Comparison of ENCODE assay signal across 20 cellular contexts in the genomic region with DNA sequence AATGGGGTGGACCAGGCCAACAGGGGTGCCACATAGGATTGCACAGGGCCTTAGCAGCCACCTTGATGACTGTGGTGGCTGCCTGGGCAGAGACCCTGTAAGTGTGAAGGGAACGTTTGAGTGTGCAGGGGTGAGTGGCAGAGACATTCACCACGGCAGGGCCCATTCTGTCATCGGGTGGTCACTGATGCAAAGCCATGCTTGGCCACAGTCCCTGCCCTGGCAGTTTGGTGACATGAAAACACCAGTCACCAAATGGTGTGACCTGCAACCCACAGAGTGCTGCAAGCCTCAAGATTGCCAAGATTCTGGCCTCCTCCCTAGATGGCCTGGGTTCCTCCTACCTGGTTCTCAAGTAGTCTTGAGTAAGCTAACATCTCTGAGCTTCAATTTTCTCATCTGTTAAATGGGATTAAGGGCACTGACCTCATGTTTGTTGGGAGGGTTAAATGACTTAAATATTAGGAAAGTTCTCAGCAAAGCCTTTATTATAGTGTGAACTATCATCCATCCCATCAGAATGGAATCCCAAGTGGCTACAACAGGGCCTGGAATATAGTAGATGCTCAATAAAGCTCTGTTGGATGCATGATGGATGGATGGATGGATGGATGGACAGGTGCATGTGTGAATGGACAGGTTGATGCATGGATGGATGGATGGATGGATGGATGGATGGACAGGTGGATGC. TPM values are rescaled to one million over a fixed set of nuclear protein-coding genes. Genes with fewer than 3 reads are reported as not detected.
A peak's percentile ranks its signal among the peaks of the same experiment; 100 is the strongest.
DNase-seq lines count a peak whose midpoint lies in the region; ATAC-seq, FAIRE-seq and TF ChIP-seq lines count a peak whose summit lies in the region.
"Had no signal": no experiment of that assay in that cellular context is flagged by ENCODE, and none has a peak within 500 bp of the region (broad histone marks: within the 10 kb centered on the region; RNA-seq: fewer than 3 reads in every experiment).

No MANE protein-coding gene starts in this region.

- H3K79me1 ChIP-seq in neuronal stem cell (ENCODE audit: low read depth, low read length), result no peaks in the 10 kb centered on the region

- no peaks in the 10 kb centered on the region for H4K20me1 ChIP-seq in GM12878 (ENCODE audit: control insufficient read depth, insufficient read depth)

- no peak overlapping the region for H2AFZ ChIP-seq in GM12878 (ENCODE audit: control insufficient read depth, low read depth, low read length)
- no peak overlapping the region for H2AFZ ChIP-seq in neuronal stem cell (ENCODE audit: low read length)

- H3K9me3 ChIP-seq in GM12878 (replicated peaks; ENCODE audit: control insufficient read depth, insufficient read depth, low read length) (no peaks in the 10 kb centered on the region), neuronal stem cell (replicated peaks in 1 of 2; ENCODE audit: control insufficient read depth in 2 of 2, insufficient read depth in 1 of 2, low read depth in 1 of 2, low read length in 2 of 2) (peaks cover 0 to 7% of the 10 kb centered on the region in 2 donors)
- H3K9me3 ChIP-seq: A549; BLaER1 treated with 17β-estradiol and CSF1 and Interleukin-3, amounts not matched to agents 10 nM and 100 nM; Caco-2 had no signal

- H4K91ac ChIP-seq in neuronal stem cell (ENCODE audit: low read depth, low read length, poor library complexity), result no peak overlapping the region

- in situ Hi-C loops in GM12878 (cut with MboI), result no loop called here

- H2AK5ac ChIP-seq in neuronal stem cell (ENCODE audit: low read depth, low read length), result no peak overlapping the region

- H2BK12ac ChIP-seq in neuronal stem cell (ENCODE audit: low read length), result no peak overlapping the region

- H3K36me3 ChIP-seq in GM12878 (ENCODE audit: control insufficient read depth in 2 of 2, insufficient read depth in 2 of 2, low read length in 1 of 2), result no peaks in the 10 kb centered on the region
- H3K36me3 ChIP-seq in neuronal stem cell (replicated peaks in 1 of 2; ENCODE audit: control insufficient read depth in 2 of 2, insufficient read depth in 2 of 2, low read length in 2 of 2), result peaks cover 0 to 4% of the 10 kb centered on the region in 2 donors

- no peak for TF ChIP-seq CTCF in GM12878 (IDR thresholded peaks at IDR 0.05 in 2 of 3, conservative IDR thresholded peaks at IDR 0.05 in 1 of 3; ENCODE audit: control insufficient read depth in 2 of 3, extremely low read depth in 1 of 3, insufficient read depth in 1 of 3, low read depth in 3 of 3, low read length in 3 of 3)

- RAD21 ChIA-PET in GM12878 (lab: Charles Lee; ENCODE audit: unreplicated experiment), result no interaction called here

- peak; percentile 12 for DNase-seq in DMS79 treated with DMSO at 0.1 percent for 48 hours (lab: John Stamatoyannopoulos, UW)
- no peak for DNase-seq in DMS79 (lab: John Stamatoyannopoulos, UW)
- DNase-seq in GM12878 (ENCODE audit: low read depth, low spot score), result no peak
- no peak for DNase-seq in neuronal stem cell (ENCODE audit: low spot score)
- DNase-seq in HT-29 (ENCODE audit: low spot score), result no peak
- no peak for DNase-seq in activated CD4-positive, alpha-beta T cell treated with anti-CD3 and anti-CD28 coated beads for 48 hours
- DNase-seq in stimulated activated naive CD8-positive, alpha-beta T cell treated with anti-CD3 and anti-CD28 coated beads, Interleukin-15, Interleukin-2, amounts not matched to agents 100 U/mL and 50 U/mL, for 24 hours, result no peak
- DNase-seq: AML-193; Caco-2; Calu3; CD4-positive, alpha-beta T cell; CD8-positive, alpha-beta T cell; GF-D8 had no signal

- H3K27ac ChIP-seq in GM12878 (ENCODE audit: control insufficient read depth, insufficient read depth), result no peak overlapping the region
- no peak overlapping the region for H3K27ac ChIP-seq in neuronal stem cell (replicated peaks; ENCODE audit: low read length)
- H3K27ac ChIP-seq: 22Rv1; A549; BLaER1 treated with 17β-estradiol and CSF1 and Interleukin-3, amounts not matched to agents 10 nM and 100 nM; C4-2B had no signal

- TF ChIP-seq POLR2A in GM12878 (IDR thresholded peaks at IDR 0.05; ENCODE audit: low read depth, low read length), result no peak

- H3K4me2 ChIP-seq in GM12878 (ENCODE audit: control insufficient read depth, insufficient read depth) (no peak overlapping the region), neuronal stem cell (ENCODE audit: insufficient read depth, low read length, poor library complexity, severe bottlenecking) (no peak overlapping the region)
- H3K4me2 ChIP-seq: A549; BLaER1 treated with 17β-estradiol and CSF1 and Interleukin-3, amounts not matched to agents 10 nM and 100 nM had no signal

- FAIRE-seq in GM12878 (lab: Jason Lieb, UNC), result peak; percentile 49
- FAIRE-seq: A549, D721Med, G401.6, GM18507 had no signal

- H3K4me3 ChIP-seq in GM12878 (no peak overlapping the region), neuronal stem cell (ENCODE audit: low read length in 2 of 2) (peak overlapping the region in 1 of 2 donors; percentile 27)
- H3K4me3 ChIP-seq: A549; BLaER1 treated with 17β-estradiol and CSF1 and Interleukin-3, amounts not matched to agents 10 nM and 100 nM had no signal

- no peak overlapping the region for H3K14ac ChIP-seq in neuronal stem cell (ENCODE audit: low read length)

- TF ChIP-seq RAD21 in GM12878 (IDR thresholded peaks at IDR 0.05; ENCODE audit: insufficient read depth, low read depth, low read length), result no peak

- intact Hi-C loops in GM12878 (cut with micrococcal nuclease; ENCODE audit: unreplicated experiment), result no loop called here

- SMC1A ChIA-PET in GM12878 (lab: Charles Lee; ENCODE audit: uncharacterized antibody, unreplicated experiment), result no interaction called here

- CTCF ChIA-PET in GM12878 (lab: Yijun Ruan, JAX), result no interaction called here

- peak overlapping the region; percentile 39 for H3K23ac ChIP-seq in neuronal stem cell (ENCODE audit: low read depth, low read length, poor library complexity)

- H3K9ac ChIP-seq in GM12878 (ENCODE audit: control insufficient read depth, insufficient read depth, low read length), result no peak overlapping the region
- no peak overlapping the region for H3K9ac ChIP-seq in neuronal stem cell (ENCODE audit: low read depth, low read length, poor library complexity)
- H3K9ac ChIP-seq: BLaER1 treated with 17β-estradiol and CSF1 and Interleukin-3, amounts not matched to agents 10 nM and 100 nM had no signal

- POLR2A ChIA-PET in GM12878 (lab: Charles Lee), result no interaction called here

- H2BK15ac ChIP-seq in neuronal stem cell (ENCODE audit: low read length), result no peak overlapping the region

- ATAC-seq in GM12878, result no peak
- no peak for ATAC-seq in stimulated activated naive CD8-positive, alpha-beta T cell treated with anti-CD3 and anti-CD28 coated beads, Interleukin-15, Interleukin-2, amounts not matched to agents 100 U/mL and 50 U/mL, for 24 hours
- ATAC-seq: A549; CD8-positive, alpha-beta T cell had no signal

- H3K4me1 ChIP-seq in GM12878 (ENCODE audit: control insufficient read depth, insufficient read depth, low read length), result no peaks in the 10 kb centered on the region
- H3K4me1 ChIP-seq in neuronal stem cell (ENCODE audit: control insufficient read depth in 2 of 2, insufficient read depth in 1 of 2, low read depth in 1 of 2, low read length in 2 of 2), result peaks cover 12 to 18% of the 10 kb centered on the region in 2 donors
- H3K4me1 ChIP-seq: A549, Caco-2 had no signal

- H3K18ac ChIP-seq in neuronal stem cell (ENCODE audit: low read length), result no peak overlapping the region

- H2BK5ac ChIP-seq in neuronal stem cell (ENCODE audit: low read length), result no peak overlapping the region

- H3K79me2 ChIP-seq in GM12878 (ENCODE audit: control insufficient read depth, insufficient read depth, low read length), result no peaks in the 10 kb centered on the region

- 18% methylated on average over 3 of the region's 3 CpGs for WGBS in GM12878 (ENCODE audit: insufficient coverage, insufficient replicate concordance, low lambda C conversion rate, missing lambda C conversion rate)
- no CpG with 5 or more reads among the region's 3 CpGs for WGBS in neuronal stem cell (ENCODE audit: extremely low coverage in 2 of 2, insufficient read length in 2 of 2, insufficient replicate concordance in 1 of 2), 2 donors

- no peak overlapping the region for H3K4ac ChIP-seq in neuronal stem cell (ENCODE audit: low read length)

- no peak for TF ChIP-seq EP300 in GM12878 (IDR thresholded peaks at IDR 0.05; ENCODE audit: borderline replicate concordance in 1 of 2, control insufficient read depth in 1 of 2, low read depth in 2 of 2, low read length in 2 of 2)

- H2BK120ac ChIP-seq in neuronal stem cell (ENCODE audit: low read depth, low read length), result no peak overlapping the region

- no TSS peak for BruUV-seq in GM12878 (replicated peaks; lab: Mats Ljungman, UMichigan)

- no peak overlapping the region for H4K8ac ChIP-seq in neuronal stem cell (ENCODE audit: low read depth, low read length)

- H3K27me3 ChIP-seq in GM12878 (replicated peaks in 1 of 2; ENCODE audit: control insufficient read depth in 2 of 2, insufficient read depth in 2 of 2, low read length in 1 of 2) (no peaks in the 10 kb centered on the region), neuronal stem cell (ENCODE audit: control insufficient read depth in 3 of 3, insufficient read depth in 3 of 3, low read depth in 1 of 3, low read length in 3 of 3) (peaks cover 0 to 4% (median 0%) of the 10 kb centered on the region in 3 experiments)
- H3K27me3 ChIP-seq: BLaER1 treated with 17β-estradiol and CSF1 and Interleukin-3, amounts not matched to agents 10 nM and 100 nM had no signal

TF ChIP-seq in GM12878, 131 proteins besides CTCF, POLR2A, EP300 and RAD21 (continues in another document):
- TF ChIP-seq KDM1A (IDR thresholded peaks at IDR 0.05; ENCODE audit: borderline replicate concordance) (no peak), SMAD5 (IDR thresholded peaks at IDR 0.05; ENCODE audit: low read depth) (no peak)

RNA-seq across cellular contexts. Expression of a gene that starts 53.0 kb away (rescaled TPM):
- total RNA-seq in GM12878 (2013; cell fraction: nucleolus; rRNA removed), result 5.7 and 6.1 TPM in 2 replicates
- total RNA-seq in GM12878 (2014; rRNA removed) (13.6 and 15.6 TPM in 2 replicates), GM12878 (2014; rRNA removed; fragmentation: Illumina TruSeq; extraction: Trizol) (9.0 and 11.3 TPM in 2 replicates), GM12878 (2021) (12.3 and 15.7 TPM in 2 replicates)
- 1.4 TPM for polyA plus RNA-seq in GM12878 (2011; ENCODE audit: low read depth)
- polyA plus RNA-seq in GM12878 (2011; rRNA removed) (1.4 and 1.5 TPM in 2 replicates), GM12878 (2014; fragmentation: Illumina TruSeq; extraction: Trizol) (2.7 and 5.7 TPM in 2 replicates), GM12878 (2014; fragmentation: Nextera tagmentation; extraction: Ambion mirVana) (1 to 10 TPM in 1 of 2 experiments, not detected in 1; 1.2 TPM), GM12878 (2014; rRNA removed) (14.1 and 22.7 TPM in 2 replicates), GM12878 (2016; fragmentation: Nextera tagmentation; extraction: Ambion mirVana) (10 to 100 TPM in 1 of 2 experiments, 1 to 10 TPM in 1; 8.6 to 11.3 TPM)
- 2.1 and 2.5 TPM in 2 replicates for polyA plus RNA-seq in GM12878 (2011; cell fraction: cytosol; rRNA removed)
- polyA plus RNA-seq in GM12878 (2011; cell fraction: nucleus; rRNA removed), result 6.0 and 8.8 TPM in 2 replicates
- 4.9 and 6.1 TPM in 2 replicates for polyA plus RNA-seq in GM12878 (2012)
- 0.37 and 2.6 TPM in 2 replicates for polyA minus RNA-seq in GM12878 (2011; rRNA and poly(A)+ RNA removed)
- polyA minus RNA-seq in GM12878 (2011; cell fraction: cytosol; rRNA and poly(A)+ RNA removed), result 3.5 and 6.4 TPM in 2 replicates
- polyA minus RNA-seq in GM12878 (2011; cell fraction: nucleus; rRNA and poly(A)+ RNA removed), result 2.2 and 2.4 TPM in 2 replicates
- 20.5 TPM for polyA plus RNA-seq in neuronal stem cell (2013, experiment 1 of 2)
- 20.6 TPM for polyA plus RNA-seq in neuronal stem cell (2013, experiment 2 of 2)
- total RNA-seq in HT-29 (2014; rRNA removed; shearing (Covaris generic)), result 184 and 226 TPM in 2 replicates

Comparison
In these comparisons a context has a peak if more than half of its experiments do, and no peak if none do; other contexts are left out.
1. RNA of a gene that starts 53.0 kb away (total RNA-seq): 184 to 226 TPM in HT-29; 5.7 to 15.7 TPM in GM12878; every median in the first group is over 10 times any median in the second.